2 cellular contexts compared by ENCODE assay signal in genomic region chr16:66668777-66669444, GRCh38.
A peak's percentile ranks its signal among the peaks of the same experiment; 100 is the strongest.
TF ChIP-seq lines count a peak whose summit lies in the region.

No MANE protein-coding gene starts in this region.

TF ChIP-seq in A549, 52 proteins besides CTCF, POLR2A, EP300 and RAD21 (continued from another document):
- TF ChIP-seq NPAS2 (CRISPR knock-in tag; IDR thresholded peaks at IDR 0.05; ENCODE audit: borderline replicate concordance) (no peak), RARB (CRISPR knock-in tag; IDR thresholded peaks at IDR 0.05) (no peak), SREBF2 (IDR thresholded peaks at IDR 0.05) (no peak), HOXB13 (CRISPR knock-in tag; IDR thresholded peaks at IDR 0.05; ENCODE audit: low read depth) (no peak), BCL3 (IDR thresholded peaks at IDR 0.05) (no peak), TP53 (CRISPR knock-in tag; IDR thresholded peaks at IDR 0.05) (no peak), FOSL2 (IDR thresholded peaks at IDR 0.05) (no peak), FOSL2 (CRISPR knock-in tag; IDR thresholded peaks at IDR 0.05) (no peak), KDM1A (IDR thresholded peaks at IDR 0.05; ENCODE audit: low read depth) (no peak), CHD2 (IDR thresholded peaks at IDR 0.05; ENCODE audit: low read length, partially characterized antibody) (no peak), CHD4 (IDR thresholded peaks at IDR 0.05; ENCODE audit: borderline replicate concordance) (no peak), HEYL (CRISPR knock-in tag; IDR thresholded peaks at IDR 0.05) (no peak)

TF ChIP-seq in SK-N-SH, 30 proteins besides CTCF, POLR2A, EP300 and RAD21:
- TF ChIP-seq REST (IDR thresholded peaks at IDR 0.05; ENCODE audit: low read depth, low read length) = no peak
- TF ChIP-seq ELF1 (IDR thresholded peaks at IDR 0.05) = 0 out of 2 replicates have a peak, but pooled peaks have one; percentile 10
- TF ChIP-seq USF1 (IDR thresholded peaks at IDR 0.05; ENCODE audit: borderline replicate concordance, low read depth) = no peak
- no peak for TF ChIP-seq GABPA (IDR thresholded peaks at IDR 0.05; ENCODE audit: low read depth)
- peak; percentile 26; the same call in 1 of the 2 replicates for TF ChIP-seq POLR2AphosphoS5 (IDR thresholded peaks at IDR 0.05; ENCODE audit: low read depth, low read length)
- TF ChIP-seq RFX5 (IDR thresholded peaks at IDR 0.05; ENCODE audit: low read length) = no peak
- peak; percentile 41; the same call in 1 of the 2 replicates for TF ChIP-seq FOSL2 (IDR thresholded peaks at IDR 0.05; ENCODE audit: borderline replicate concordance, low read depth)
- TF ChIP-seq MXI1 (IDR thresholded peaks at IDR 0.05; ENCODE audit: low read depth, low read length) = no peak
- no peak for TF ChIP-seq FOXM1 (IDR thresholded peaks at IDR 0.05; ENCODE audit: low read depth)
- TF ChIP-seq SMC3 (IDR thresholded peaks at IDR 0.05; ENCODE audit: low read depth, low read length) = no peak
- peak; percentile 55; the same call in 1 of the 2 replicates for TF ChIP-seq NFIC (IDR thresholded peaks at IDR 0.05; ENCODE audit: borderline replicate concordance)
- no peak for TF ChIP-seq CHD2 (IDR thresholded peaks at IDR 0.05; ENCODE audit: low read length, partially characterized antibody)
- TF ChIP-seq NRF1 (IDR thresholded peaks at IDR 0.05; ENCODE audit: low read depth, low read length) = no peak
- no peak for TF ChIP-seq MEF2A (IDR thresholded peaks at IDR 0.05; ENCODE audit: borderline replicate concordance, low read depth)
- peak; percentile 40; the same call in 1 of the 2 replicates for TF ChIP-seq PBX3 (IDR thresholded peaks at IDR 0.05)
- no peak; the same call in 1 of the 2 replicates for TF ChIP-seq TEAD4 (IDR thresholded peaks at IDR 0.05; ENCODE audit: borderline replicate concordance, insufficient read depth)
- TF ChIP-seq IRF3 (IDR thresholded peaks at IDR 0.05; ENCODE audit: low read depth, low read length) = no peak
- TF ChIP-seq USF2 (IDR thresholded peaks at IDR 0.05; ENCODE audit: borderline replicate concordance, low read depth, low read length) = no peak
- no peak for TF ChIP-seq YY1 (IDR thresholded peaks at IDR 0.05; ENCODE audit: low read depth)
- TF ChIP-seq TAF1 (IDR thresholded peaks at IDR 0.05; ENCODE audit: borderline replicate concordance, low read depth, low read length) = no peak
- no peak for TF ChIP-seq MAX (IDR thresholded peaks at IDR 0.05; ENCODE audit: low read depth)
- no peak for TF ChIP-seq RXRA (IDR thresholded peaks at IDR 0.05; ENCODE audit: borderline replicate concordance, low read depth)
- TF ChIP-seq GATA2 (CRISPR knock-in tag; IDR thresholded peaks at IDR 0.05) = no peak
- peak; percentile 28; the same call in 1 of the 2 replicates for TF ChIP-seq JUND (IDR thresholded peaks at IDR 0.05)
- no peak for TF ChIP-seq ZBTB33 (IDR thresholded peaks at IDR 0.05; ENCODE audit: borderline replicate concordance, low read depth)
- TF ChIP-seq EZH2phosphoT487 (IDR thresholded peaks at IDR 0.05; ENCODE audit: borderline replicate concordance, low read depth) = no peak
- no peak for TF ChIP-seq RCOR1 (IDR thresholded peaks at IDR 0.05; ENCODE audit: low read length)
- TF ChIP-seq TCF12 (IDR thresholded peaks at IDR 0.05) = peak; percentile 92
- no peak for TF ChIP-seq FOXJ3 (CRISPR knock-in tag; IDR thresholded peaks at IDR 0.05)
- TF ChIP-seq SIN3A (IDR thresholded peaks at IDR 0.05; ENCODE audit: borderline replicate concordance, low read depth, low read length) = no peak
